Comparison of ENCODE assay signal across 22 cellular contexts in the genomic region with DNA sequence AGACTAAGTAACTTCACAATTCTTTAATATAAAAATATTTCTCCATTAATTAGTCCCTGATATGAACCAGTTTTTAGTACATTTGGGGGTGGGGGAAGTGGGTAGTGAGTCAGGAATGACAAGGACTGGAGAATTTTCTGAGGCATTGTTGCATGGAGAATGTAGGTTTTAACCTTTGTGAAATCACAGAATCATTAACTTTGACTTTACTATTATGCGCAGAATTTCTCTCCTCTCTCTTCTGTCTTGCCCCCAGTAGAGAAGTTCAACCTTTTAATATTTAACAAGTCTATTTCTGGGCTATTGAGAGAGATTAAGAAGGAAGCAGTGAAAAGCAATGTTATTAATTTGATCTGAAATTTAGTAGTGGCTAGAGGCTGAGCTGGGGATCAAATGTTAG.
"Had no signal": no experiment of that assay in that cellular context is flagged by ENCODE, and none has a peak within 500 bp of the region (broad histone marks: within the 10 kb centered on the region; RNA-seq: fewer than 3 reads in every experiment).

No MANE protein-coding gene starts in this region.

- H3K4me1 Mint-ChIP-seq: activated B cell treated with CpG ODN at 0.5 μM for 24 hours; activated naive CD4-positive, alpha-beta T cell treated with anti-CD3 and anti-CD28 coated beads, Interleukin-2, amount 50 U/mL, for 24 hours; nephron progenitor cell; stimulated activated memory B cell treated with anti-CD40 and anti-IgM and Interleukin-4, amounts not matched to agents 10 μg/mL and 1 μg/mL and 100 μg/mL, for 72 hours; T-helper 17 cell had no signal

- H3K9me3 ChIP-seq: ascending aorta, esophagus squamous epithelium, stomach, suprapubic skin, tibial nerve had no signal

- H3K9ac ChIP-seq: parathyroid adenoma had no signal

- H2AFZ ChIP-seq: parathyroid adenoma had no signal

- H3K4me3 Mint-ChIP-seq: activated B cell treated with CpG ODN at 0.5 μM for 24 hours; activated CD4-positive, alpha-beta memory T cell treated with anti-CD3 and anti-CD28 coated beads for 36 hours; activated naive CD4-positive, alpha-beta T cell treated with anti-CD3 and anti-CD28 coated beads, Interleukin-2, amount 50 U/mL, for 24 hours; activated T-helper 1 cell treated with anti-CD3 and anti-CD28 coated beads, Interleukin-12 subunit alpha, Interleukin-12 subunit beta, Interleukin-2, Interleukin-4 antibody, amounts not matched to agents 30 ng/mL and 10 ng/mL and 1 ng/mL, durations not matched to agents 14 hours and 24 hours and 36 hours; nephron progenitor cell; stimulated activated memory B cell treated with anti-CD40 and anti-IgM and Interleukin-4, amounts not matched to agents 10 μg/mL and 1 μg/mL and 100 μg/mL, for 72 hours; T-helper 17 cell had no signal

- H3K9me3 Mint-ChIP-seq: activated B cell treated with CpG ODN at 0.5 μM for 24 hours; activated naive CD4-positive, alpha-beta T cell treated with anti-CD3 and anti-CD28 coated beads, Interleukin-2, amount 50 U/mL, for 24 hours; activated T-helper 1 cell treated with anti-CD3 and anti-CD28 coated beads, Interleukin-12 subunit alpha, Interleukin-12 subunit beta, Interleukin-2, Interleukin-4 antibody, amounts not matched to agents 30 ng/mL and 10 ng/mL and 1 ng/mL, durations not matched to agents 14 hours and 24 hours and 36 hours; nephron progenitor cell had no signal

- ATAC-seq: left ventricle myocardium superior; sciatic nerve; stimulated activated memory B cell treated with anti-CD40 and anti-IgM and Interleukin-4, amounts not matched to agents 10 μg/mL and 1 μg/mL and 100 μg/mL, for 72 hours; T-helper 17 cell had no signal

- H3K27ac Mint-ChIP-seq: activated B cell treated with CpG ODN at 0.5 μM for 24 hours; activated CD4-positive, alpha-beta memory T cell treated with anti-CD3 and anti-CD28 coated beads for 36 hours; activated naive CD4-positive, alpha-beta T cell treated with anti-CD3 and anti-CD28 coated beads, Interleukin-2, amount 50 U/mL, for 24 hours; activated T-helper 1 cell treated with anti-CD3 and anti-CD28 coated beads, Interleukin-12 subunit alpha, Interleukin-12 subunit beta, Interleukin-2, Interleukin-4 antibody, amounts not matched to agents 30 ng/mL and 10 ng/mL and 1 ng/mL, durations not matched to agents 14 hours and 24 hours and 36 hours; nephron progenitor cell; stimulated activated memory B cell treated with anti-CD40 and anti-IgM and Interleukin-4, amounts not matched to agents 10 μg/mL and 1 μg/mL and 100 μg/mL, for 72 hours; T-helper 17 cell had no signal

- H3K36me3 Mint-ChIP-seq: activated CD4-positive, alpha-beta memory T cell treated with anti-CD3 and anti-CD28 coated beads for 36 hours; activated naive CD4-positive, alpha-beta T cell treated with anti-CD3 and anti-CD28 coated beads, Interleukin-2, amount 50 U/mL, for 24 hours; stimulated activated memory B cell treated with anti-CD40 and anti-IgM and Interleukin-4, amounts not matched to agents 10 μg/mL and 1 μg/mL and 100 μg/mL, for 72 hours had no signal

- H3K79me2 ChIP-seq: parathyroid adenoma had no signal

- H3K27me3 Mint-ChIP-seq: activated B cell treated with CpG ODN at 0.5 μM for 24 hours; activated CD4-positive, alpha-beta memory T cell treated with anti-CD3 and anti-CD28 coated beads for 36 hours; activated naive CD4-positive, alpha-beta T cell treated with anti-CD3 and anti-CD28 coated beads, Interleukin-2, amount 50 U/mL, for 24 hours; stimulated activated memory B cell treated with anti-CD40 and anti-IgM and Interleukin-4, amounts not matched to agents 10 μg/mL and 1 μg/mL and 100 μg/mL, for 72 hours; T-helper 17 cell had no signal

- H3K27ac ChIP-seq: ascending aorta, esophagus squamous epithelium, parathyroid adenoma, stomach, suprapubic skin, tibial nerve had no signal

- H3K27me3 ChIP-seq: ascending aorta, esophagus squamous epithelium, stomach, suprapubic skin, tibial nerve had no signal

- H3K36me3 ChIP-seq: ascending aorta, esophagus squamous epithelium, stomach, suprapubic skin, tibial nerve had no signal

- DNase-seq: activated B cell treated with CpG ODN at 0.5 μM for 24 hours; activated CD4-positive, alpha-beta memory T cell treated with anti-CD3 and anti-CD28 coated beads for 36 hours; activated CD4-positive, alpha-beta T cell treated with anti-CD3 and anti-CD28 coated beads for 4 hours; activated gamma-delta T cell; central memory CD4-positive, alpha-beta T cell; effector memory CD4-positive, alpha-beta T cell; esophagus squamous epithelium; left ventricle myocardium superior; nephron progenitor cell; nucleus accumbens; small intestine; stimulated activated CD4-positive, alpha-beta T cell treated with anti-CD3 and anti-CD28 coated beads, Interleukin-15, amount 100 ng/mL, for 24 hours; stomach; T-helper 17 cell had no signal

- H3K4me1 ChIP-seq: ascending aorta, esophagus squamous epithelium, parathyroid adenoma, stomach, suprapubic skin, tibial nerve had no signal

- H3K4me3 ChIP-seq: ascending aorta, esophagus squamous epithelium, stomach, suprapubic skin, tibial nerve had no signal
